ENCODE assay signal across 1 cellular context in genomic region chr4:6783111-6783981, GRCh38.
TF ChIP-seq lines count a peak whose summit lies in the region.

No MANE protein-coding gene starts in this region.

TF ChIP-seq in HepG2, 621 proteins besides CTCF, POLR2A, EP300 and RAD21 (continued from another document and continues in another):
- TF ChIP-seq, protein P1, sequence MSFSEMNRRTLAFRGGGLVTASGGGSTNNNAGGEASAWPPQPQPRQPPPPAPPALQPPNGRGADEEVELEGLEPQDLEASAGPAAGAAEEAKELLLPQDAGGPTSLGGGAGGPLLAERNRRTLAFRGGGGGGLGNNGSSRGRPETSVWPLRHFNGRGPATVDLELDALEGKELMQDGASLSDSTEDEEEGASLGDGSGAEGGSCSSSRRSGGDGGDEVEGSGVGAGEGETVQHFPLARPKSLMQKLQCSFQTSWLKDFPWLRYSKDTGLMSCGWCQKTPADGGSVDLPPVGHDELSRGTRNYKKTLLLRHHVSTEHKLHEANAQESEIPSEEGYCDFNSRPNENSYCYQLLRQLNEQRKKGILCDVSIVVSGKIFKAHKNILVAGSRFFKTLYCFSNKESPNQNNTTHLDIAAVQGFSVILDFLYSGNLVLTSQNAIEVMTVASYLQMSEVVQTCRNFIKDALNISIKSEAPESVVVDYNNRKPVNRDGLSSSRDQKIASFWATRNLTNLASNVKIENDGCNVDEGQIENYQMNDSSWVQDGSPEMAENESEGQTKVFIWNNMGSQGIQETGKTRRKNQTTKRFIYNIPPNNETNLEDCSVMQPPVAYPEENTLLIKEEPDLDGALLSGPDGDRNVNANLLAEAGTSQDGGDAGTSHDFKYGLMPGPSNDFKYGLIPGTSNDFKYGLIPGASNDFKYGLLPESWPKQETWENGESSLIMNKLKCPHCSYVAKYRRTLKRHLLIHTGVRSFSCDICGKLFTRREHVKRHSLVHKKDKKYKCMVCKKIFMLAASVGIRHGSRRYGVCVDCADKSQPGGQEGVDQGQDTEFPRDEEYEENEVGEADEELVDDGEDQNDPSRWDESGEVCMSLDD (CRISPR knock-in tag; IDR thresholded peaks at IDR 0.05; ENCODE audit: borderline replicate concordance) = peak; percentile 25; the same call in 1 of the 2 replicates
- no peak for TF ChIP-seq PHF5A (CRISPR knock-in tag; IDR thresholded peaks at IDR 0.05; ENCODE audit: low read depth, unreplicated experiment)
- TF ChIP-seq, protein P2, sequence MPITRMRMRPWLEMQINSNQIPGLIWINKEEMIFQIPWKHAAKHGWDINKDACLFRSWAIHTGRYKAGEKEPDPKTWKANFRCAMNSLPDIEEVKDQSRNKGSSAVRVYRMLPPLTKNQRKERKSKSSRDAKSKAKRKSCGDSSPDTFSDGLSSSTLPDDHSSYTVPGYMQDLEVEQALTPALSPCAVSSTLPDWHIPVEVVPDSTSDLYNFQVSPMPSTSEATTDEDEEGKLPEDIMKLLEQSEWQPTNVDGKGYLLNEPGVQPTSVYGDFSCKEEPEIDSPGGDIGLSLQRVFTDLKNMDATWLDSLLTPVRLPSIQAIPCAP (CRISPR knock-in tag; IDR thresholded peaks at IDR 0.05; ENCODE audit: low read depth) = no peak
- peak; percentile 42 for TF ChIP-seq RBM39 (IDR thresholded peaks at IDR 0.05; ENCODE audit: low read depth, low read length, poor library complexity, severe bottlenecking)
- no peak; the same call in 1 of the 2 replicates for TF ChIP-seq ZNF790 (CRISPR knock-in tag; IDR thresholded peaks at IDR 0.05; ENCODE audit: borderline replicate concordance)
- TF ChIP-seq, protein P3, sequence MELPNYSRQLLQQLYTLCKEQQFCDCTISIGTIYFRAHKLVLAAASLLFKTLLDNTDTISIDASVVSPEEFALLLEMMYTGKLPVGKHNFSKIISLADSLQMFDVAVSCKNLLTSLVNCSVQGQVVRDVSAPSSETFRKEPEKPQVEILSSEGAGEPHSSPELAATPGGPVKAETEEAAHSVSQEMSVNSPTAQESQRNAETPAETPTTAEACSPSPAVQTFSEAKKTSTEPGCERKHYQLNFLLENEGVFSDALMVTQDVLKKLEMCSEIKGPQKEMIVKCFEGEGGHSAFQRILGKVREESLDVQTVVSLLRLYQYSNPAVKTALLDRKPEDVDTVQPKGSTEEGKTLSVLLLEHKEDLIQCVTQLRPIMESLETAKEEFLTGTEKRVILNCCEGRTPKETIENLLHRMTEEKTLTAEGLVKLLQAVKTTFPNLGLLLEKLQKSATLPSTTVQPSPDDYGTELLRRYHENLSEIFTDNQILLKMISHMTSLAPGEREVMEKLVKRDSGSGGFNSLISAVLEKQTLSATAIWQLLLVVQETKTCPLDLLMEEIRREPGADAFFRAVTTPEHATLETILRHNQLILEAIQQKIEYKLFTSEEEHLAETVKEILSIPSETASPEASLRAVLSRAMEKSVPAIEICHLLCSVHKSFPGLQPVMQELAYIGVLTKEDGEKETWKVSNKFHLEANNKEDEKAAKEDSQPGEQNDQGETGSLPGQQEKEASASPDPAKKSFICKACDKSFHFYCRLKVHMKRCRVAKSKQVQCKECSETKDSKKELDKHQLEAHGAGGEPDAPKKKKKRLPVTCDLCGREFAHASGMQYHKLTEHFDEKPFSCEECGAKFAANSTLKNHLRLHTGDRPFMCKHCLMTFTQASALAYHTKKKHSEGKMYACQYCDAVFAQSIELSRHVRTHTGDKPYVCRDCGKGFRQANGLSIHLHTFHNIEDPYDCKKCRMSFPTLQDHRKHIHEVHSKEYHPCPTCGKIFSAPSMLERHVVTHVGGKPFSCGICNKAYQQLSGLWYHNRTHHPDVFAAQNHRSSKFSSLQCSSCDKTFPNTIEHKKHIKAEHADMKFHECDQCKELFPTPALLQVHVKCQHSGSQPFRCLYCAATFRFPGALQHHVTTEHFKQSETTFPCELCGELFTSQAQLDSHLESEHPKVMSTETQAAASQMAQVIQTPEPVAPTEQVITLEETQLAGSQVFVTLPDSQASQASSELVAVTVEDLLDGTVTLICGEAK (IDR thresholded peaks at IDR 0.05) = no peak
- TF ChIP-seq, protein P3 (CRISPR knock-in tag; IDR thresholded peaks at IDR 0.05) = 0 out of 2 replicates have a peak, but pooled peaks have one; percentile 26
- no peak for TF ChIP-seq ZSCAN5A (CRISPR knock-in tag; IDR thresholded peaks at IDR 0.05; ENCODE audit: borderline replicate concordance)
- TF ChIP-seq YEATS2 (CRISPR knock-in tag; IDR thresholded peaks at IDR 0.05; ENCODE audit: borderline replicate concordance) = no peak
- TF ChIP-seq, protein P4, sequence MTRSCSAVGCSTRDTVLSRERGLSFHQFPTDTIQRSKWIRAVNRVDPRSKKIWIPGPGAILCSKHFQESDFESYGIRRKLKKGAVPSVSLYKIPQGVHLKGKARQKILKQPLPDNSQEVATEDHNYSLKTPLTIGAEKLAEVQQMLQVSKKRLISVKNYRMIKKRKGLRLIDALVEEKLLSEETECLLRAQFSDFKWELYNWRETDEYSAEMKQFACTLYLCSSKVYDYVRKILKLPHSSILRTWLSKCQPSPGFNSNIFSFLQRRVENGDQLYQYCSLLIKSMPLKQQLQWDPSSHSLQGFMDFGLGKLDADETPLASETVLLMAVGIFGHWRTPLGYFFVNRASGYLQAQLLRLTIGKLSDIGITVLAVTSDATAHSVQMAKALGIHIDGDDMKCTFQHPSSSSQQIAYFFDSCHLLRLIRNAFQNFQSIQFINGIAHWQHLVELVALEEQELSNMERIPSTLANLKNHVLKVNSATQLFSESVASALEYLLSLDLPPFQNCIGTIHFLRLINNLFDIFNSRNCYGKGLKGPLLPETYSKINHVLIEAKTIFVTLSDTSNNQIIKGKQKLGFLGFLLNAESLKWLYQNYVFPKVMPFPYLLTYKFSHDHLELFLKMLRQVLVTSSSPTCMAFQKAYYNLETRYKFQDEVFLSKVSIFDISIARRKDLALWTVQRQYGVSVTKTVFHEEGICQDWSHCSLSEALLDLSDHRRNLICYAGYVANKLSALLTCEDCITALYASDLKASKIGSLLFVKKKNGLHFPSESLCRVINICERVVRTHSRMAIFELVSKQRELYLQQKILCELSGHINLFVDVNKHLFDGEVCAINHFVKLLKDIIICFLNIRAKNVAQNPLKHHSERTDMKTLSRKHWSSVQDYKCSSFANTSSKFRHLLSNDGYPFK (CRISPR knock-in tag; IDR thresholded peaks at IDR 0.05; ENCODE audit: borderline replicate concordance) = no peak
- no peak for TF ChIP-seq HNRNPL (IDR thresholded peaks at IDR 0.05; ENCODE audit: low read depth, low read length)
- 0 out of 2 replicates have a peak, but pooled peaks have one; percentile 23 for TF ChIP-seq ZNF670 (CRISPR knock-in tag; IDR thresholded peaks at IDR 0.05; ENCODE audit: borderline replicate concordance)
- TF ChIP-seq ZEB1 (IDR thresholded peaks at IDR 0.05; ENCODE audit: insufficient replicate concordance, low read depth) = peak; percentile 41
- peak; percentile 36; the same call in 1 of the 2 replicates for TF ChIP-seq AFF4 (CRISPR knock-in tag; IDR thresholded peaks at IDR 0.05)
- TF ChIP-seq, protein P5, sequence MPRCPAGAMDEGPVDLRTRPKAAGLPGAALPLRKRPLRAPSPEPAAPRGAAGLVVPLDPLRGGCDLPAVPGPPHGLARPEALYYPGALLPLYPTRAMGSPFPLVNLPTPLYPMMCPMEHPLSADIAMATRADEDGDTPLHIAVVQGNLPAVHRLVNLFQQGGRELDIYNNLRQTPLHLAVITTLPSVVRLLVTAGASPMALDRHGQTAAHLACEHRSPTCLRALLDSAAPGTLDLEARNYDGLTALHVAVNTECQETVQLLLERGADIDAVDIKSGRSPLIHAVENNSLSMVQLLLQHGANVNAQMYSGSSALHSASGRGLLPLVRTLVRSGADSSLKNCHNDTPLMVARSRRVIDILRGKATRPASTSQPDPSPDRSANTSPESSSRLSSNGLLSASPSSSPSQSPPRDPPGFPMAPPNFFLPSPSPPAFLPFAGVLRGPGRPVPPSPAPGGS (CRISPR knock-in tag; IDR thresholded peaks at IDR 0.05) = no peak
- TF ChIP-seq ZNF557 (CRISPR knock-in tag; IDR thresholded peaks at IDR 0.05) = no peak
- TF ChIP-seq ZNF350 (CRISPR knock-in tag; IDR thresholded peaks at IDR 0.05; ENCODE audit: borderline replicate concordance, low read depth) = peak; percentile 30; the same call in 1 of the 2 replicates
- no peak for TF ChIP-seq POLR2AphosphoS2 (IDR thresholded peaks at IDR 0.05; ENCODE audit: low read depth, low read length)
- no peak for TF ChIP-seq NFAT5 (CRISPR knock-in tag; IDR thresholded peaks at IDR 0.05)
